In genomic region chr7:152675761-152676636, GRCh38 we compare ENCODE assay signal across 8 cellular contexts. TPM values are rescaled to one million over a fixed set of nuclear protein-coding genes. Genes with fewer than 3 reads are reported as not detected.
DNase-seq lines count a peak whose midpoint lies in the region; ATAC-seq and TF ChIP-seq lines count a peak whose summit lies in the region.

Gene XRCC2 (minus strand): TSS chr7:152676141. CDS start chr7:152676079, 62 bp downstream.

- TF ChIP-seq POLR2A in spleen (IDR thresholded peaks at IDR 0.05): peak in 2 of 3 donors; percentile 32 to 86

- H3K4me1 Mint-ChIP-seq in WTC11: peaks cover 9% of the 10 kb centered on the region

- no peaks in the 10 kb centered on the region for H3K9me3 Mint-ChIP-seq in WTC11

- H3K4me1 ChIP-seq in spleen: peaks cover 6 to 19% (median 11%) of the 10 kb centered on the region in 6 donors

- POLR2A ChIA-PET in WTC11 (lab: Charles Lee): interaction anchor here (0.6 to 1.0 kb wide), 2 partner anchors 31 to 131 kb away, joined by 3 to 7 read pairs; no protein-coding TSS in a partner anchor

- no peaks in the 10 kb centered on the region for H3K27me3 ChIP-seq in spleen (replicated peaks in 1 of 7)

- H3K9me3 ChIP-seq in spleen: peaks cover 0 to 8% (median 0%) of the 10 kb centered on the region in 8 donors

- TF ChIP-seq CTCF in AG09309 (IDR thresholded peaks at IDR 0.05; ENCODE audit: control insufficient read depth, insufficient read depth, low read depth, low read length, missing control alignments) (no peak), WTC11 (IDR thresholded peaks at IDR 0.05) (no peak), cardiac fibroblast (IDR thresholded peaks at IDR 0.05; ENCODE audit: low read depth, low read length) (no peak), spleen (IDR thresholded peaks at IDR 0.05 in 8 of 11, conservative IDR thresholded peaks at IDR 0.05 in 3 of 11) (peak in 2 of 11 experiments; percentile 28 to 30)

- no peaks in the 10 kb centered on the region for H3K36me3 ChIP-seq in spleen

- ATAC-seq in GM19023 (IDR thresholded peaks at IDR 0.05; ENCODE audit: unreplicated experiment) (peak; percentile 95), HG03196 (IDR thresholded peaks at IDR 0.05; ENCODE audit: unreplicated experiment) (peak; percentile 91), WTC11 (peak; percentile 96)

- H3K27me3 Mint-ChIP-seq in WTC11 (ENCODE audit: low read depth): peaks cover 2% of the 10 kb centered on the region; the same call in 1 of the 2 replicates

- DNase-seq in AG09309 (ENCODE audit: low read depth): peak; percentile 39
- peak; percentile 76 for DNase-seq in NCI-H226
- DNase-seq in WTC11 (ENCODE audit: low spot score): peak; percentile 91
- DNase-seq in cardiac fibroblast (ENCODE audit: low read depth in 2 of 2): peak; percentile 91 to 94
- DNase-seq in iris pigment epithelial cell (ENCODE audit: low read depth): peak; percentile 84
- peak; percentile 97 for DNase-seq in spleen

- H3K4me3 Mint-ChIP-seq in WTC11: peak within 1 kb of the TSS; percentile 96

- intact Hi-C loops in spleen (cut with DNase I; ENCODE audit: low total_unique reads): loop anchor here (10.0 kb wide), 1 partner anchor 211 kb away; no protein-coding TSS in a partner anchor

- CTCF ChIA-PET in WTC11 (lab: Charles Lee): interaction anchor here (1.9 kb wide), 1 partner anchor 31 kb away, joined by 9 read pairs; no protein-coding TSS in a partner anchor

- 2 to 3% (median 3%) methylated on average over 33 to 62 of the region's 62 CpGs for WGBS in spleen, 5 donors

- H3K4me3 ChIP-seq in AG09309 (ENCODE audit: control insufficient read depth, low read depth, low read length) (peak within 1 kb of the TSS; percentile 77), cardiac fibroblast (replicated peaks in 1 of 2; ENCODE audit: low read depth in 2 of 2, low read length in 2 of 2) (peak within 1 kb of the TSS; percentile 74 to 91), spleen (peak within 1 kb of the TSS; percentile 74 to 98 (median 82))

- peak within 1 kb of the TSS; percentile 99 for H3K27ac Mint-ChIP-seq in WTC11

- H3K36me3 Mint-ChIP-seq in WTC11: peaks cover 11% of the 10 kb centered on the region; the same call in 1 of the 2 replicates

- H3K27ac ChIP-seq in spleen: peak within 1 kb of the TSS; percentile 84 to 93 (median 90)

TF ChIP-seq in WTC11, 78 proteins besides CTCF, POLR2A, EP300 and RAD21 (continues in another document):
- TF ChIP-seq, protein P1, sequence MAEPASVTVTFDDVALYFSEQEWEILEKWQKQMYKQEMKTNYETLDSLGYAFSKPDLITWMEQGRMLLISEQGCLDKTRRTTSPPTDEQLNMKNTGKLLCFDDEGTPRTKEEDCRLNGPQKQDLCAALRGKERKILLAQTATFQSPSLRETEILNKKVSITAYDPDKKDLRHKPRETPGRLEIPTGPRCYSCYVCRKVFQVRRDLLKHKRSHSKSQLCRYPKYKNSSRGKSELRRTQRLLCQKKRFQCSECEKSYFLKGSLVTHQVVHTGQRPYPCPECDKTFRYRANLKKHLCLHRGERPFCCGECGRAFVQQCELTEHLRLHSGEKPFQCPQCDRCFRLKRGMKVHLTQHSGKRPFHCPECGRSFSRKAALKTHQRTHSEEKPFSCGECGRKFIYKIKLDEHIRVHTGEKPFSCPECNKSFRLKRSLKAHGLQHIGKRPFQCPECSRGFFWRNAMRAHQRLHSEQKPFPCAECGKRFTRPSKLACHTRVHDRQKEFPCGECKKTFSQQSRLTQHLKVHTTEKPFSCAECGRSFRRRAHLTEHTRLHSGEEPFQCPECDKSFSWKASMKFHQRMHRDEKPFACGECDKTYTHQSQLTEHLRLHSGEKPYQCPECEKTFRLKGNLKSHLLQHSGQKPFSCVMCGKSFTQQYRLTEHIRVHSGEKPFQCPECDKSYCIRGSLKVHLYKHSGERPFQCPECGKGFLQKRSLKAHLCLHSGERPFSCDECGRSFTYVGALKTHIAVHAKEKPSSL (CRISPR knock-in tag; conservative IDR thresholded peaks at IDR 0.05): no peak
- TF ChIP-seq ESRRA (CRISPR knock-in tag; IDR thresholded peaks at IDR 0.05; ENCODE audit: borderline replicate concordance): no peak
- TF ChIP-seq ZNF416 (CRISPR knock-in tag; IDR thresholded peaks at IDR 0.05): no peak
- TF ChIP-seq SMAD3 (CRISPR knock-in tag; IDR thresholded peaks at IDR 0.05; ENCODE audit: borderline replicate concordance): 0 out of 2 replicates have a peak, but pooled peaks have one; percentile 52
- peak; percentile 90; the same call in 1 of the 2 replicates for TF ChIP-seq CREM (CRISPR knock-in tag; IDR thresholded peaks at IDR 0.05)
- TF ChIP-seq HMGA2 (CRISPR knock-in tag; IDR thresholded peaks at IDR 0.05): no peak
- peak; percentile 99 for TF ChIP-seq E2F4 (CRISPR knock-in tag; IDR thresholded peaks at IDR 0.05; ENCODE audit: borderline replicate concordance, low read depth)
- TF ChIP-seq ZNF219 (CRISPR knock-in tag; IDR thresholded peaks at IDR 0.05; ENCODE audit: borderline replicate concordance): no peak
- no peak for TF ChIP-seq OVOL2 (CRISPR knock-in tag; IDR thresholded peaks at IDR 0.05; ENCODE audit: borderline replicate concordance)
- no peak for TF ChIP-seq RELA (CRISPR knock-in tag; IDR thresholded peaks at IDR 0.05; ENCODE audit: borderline replicate concordance)
- TF ChIP-seq ZNF138 (CRISPR knock-in tag; conservative IDR thresholded peaks at IDR 0.05): no peak
- 0 out of 2 replicates have a peak, but pooled peaks have one; percentile 23 for TF ChIP-seq MYBL2 (CRISPR knock-in tag; IDR thresholded peaks at IDR 0.05)
- TF ChIP-seq, protein P2, sequence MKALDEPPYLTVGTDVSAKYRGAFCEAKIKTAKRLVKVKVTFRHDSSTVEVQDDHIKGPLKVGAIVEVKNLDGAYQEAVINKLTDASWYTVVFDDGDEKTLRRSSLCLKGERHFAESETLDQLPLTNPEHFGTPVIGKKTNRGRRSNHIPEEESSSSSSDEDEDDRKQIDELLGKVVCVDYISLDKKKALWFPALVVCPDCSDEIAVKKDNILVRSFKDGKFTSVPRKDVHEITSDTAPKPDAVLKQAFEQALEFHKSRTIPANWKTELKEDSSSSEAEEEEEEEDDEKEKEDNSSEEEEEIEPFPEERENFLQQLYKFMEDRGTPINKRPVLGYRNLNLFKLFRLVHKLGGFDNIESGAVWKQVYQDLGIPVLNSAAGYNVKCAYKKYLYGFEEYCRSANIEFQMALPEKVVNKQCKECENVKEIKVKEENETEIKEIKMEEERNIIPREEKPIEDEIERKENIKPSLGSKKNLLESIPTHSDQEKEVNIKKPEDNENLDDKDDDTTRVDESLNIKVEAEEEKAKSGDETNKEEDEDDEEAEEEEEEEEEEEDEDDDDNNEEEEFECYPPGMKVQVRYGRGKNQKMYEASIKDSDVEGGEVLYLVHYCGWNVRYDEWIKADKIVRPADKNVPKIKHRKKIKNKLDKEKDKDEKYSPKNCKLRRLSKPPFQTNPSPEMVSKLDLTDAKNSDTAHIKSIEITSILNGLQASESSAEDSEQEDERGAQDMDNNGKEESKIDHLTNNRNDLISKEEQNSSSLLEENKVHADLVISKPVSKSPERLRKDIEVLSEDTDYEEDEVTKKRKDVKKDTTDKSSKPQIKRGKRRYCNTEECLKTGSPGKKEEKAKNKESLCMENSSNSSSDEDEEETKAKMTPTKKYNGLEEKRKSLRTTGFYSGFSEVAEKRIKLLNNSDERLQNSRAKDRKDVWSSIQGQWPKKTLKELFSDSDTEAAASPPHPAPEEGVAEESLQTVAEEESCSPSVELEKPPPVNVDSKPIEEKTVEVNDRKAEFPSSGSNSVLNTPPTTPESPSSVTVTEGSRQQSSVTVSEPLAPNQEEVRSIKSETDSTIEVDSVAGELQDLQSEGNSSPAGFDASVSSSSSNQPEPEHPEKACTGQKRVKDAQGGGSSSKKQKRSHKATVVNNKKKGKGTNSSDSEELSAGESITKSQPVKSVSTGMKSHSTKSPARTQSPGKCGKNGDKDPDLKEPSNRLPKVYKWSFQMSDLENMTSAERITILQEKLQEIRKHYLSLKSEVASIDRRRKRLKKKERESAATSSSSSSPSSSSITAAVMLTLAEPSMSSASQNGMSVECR (CRISPR knock-in tag; IDR thresholded peaks at IDR 0.05; ENCODE audit: borderline replicate concordance): peak; percentile 87; the same call in 1 of the 2 replicates
- TF ChIP-seq, protein P3, sequence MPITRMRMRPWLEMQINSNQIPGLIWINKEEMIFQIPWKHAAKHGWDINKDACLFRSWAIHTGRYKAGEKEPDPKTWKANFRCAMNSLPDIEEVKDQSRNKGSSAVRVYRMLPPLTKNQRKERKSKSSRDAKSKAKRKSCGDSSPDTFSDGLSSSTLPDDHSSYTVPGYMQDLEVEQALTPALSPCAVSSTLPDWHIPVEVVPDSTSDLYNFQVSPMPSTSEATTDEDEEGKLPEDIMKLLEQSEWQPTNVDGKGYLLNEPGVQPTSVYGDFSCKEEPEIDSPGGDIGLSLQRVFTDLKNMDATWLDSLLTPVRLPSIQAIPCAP (CRISPR knock-in tag; IDR thresholded peaks at IDR 0.05): peak; percentile 65; the same call in 1 of the 2 replicates
- peak; percentile 91 for TF ChIP-seq SP1 (CRISPR knock-in tag; conservative IDR thresholded peaks at IDR 0.05)

RNA-seq across cellular contexts. Expression of gene XRCC2, which starts in this region (rescaled TPM):
- total RNA-seq in WTC11 (2021): 21.2 to 25.4 TPM (median 21.7 TPM) in 3 replicates
- 1 to 10 TPM in 5 of 7 donors, under 1 TPM in 2; 0.70 to 5.0 (median 1.6) TPM for total RNA-seq in spleen
- under 1 TPM; 0.22 to 0.64 (median 0.56) TPM for polyA plus RNA-seq in spleen

Comparison
In these comparisons a context has a peak if more than half of its experiments do, and no peak if none do; other contexts are left out.
1. Peak in every context shown above with its lines: DNase-seq, ATAC-seq, H3K4me3 ChIP-seq and H3K27ac ChIP-seq.
2. DNase-seq: peak in every context shown above with its lines; median percentile 97 in spleen; 92 in cardiac fibroblast; 91 in WTC11; 84 in iris pigment epithelial cell; 76 in NCI-H226; 39 in AG09309.